Comparison of ENCODE assay signal across 1 cellular context in the genomic region with DNA sequence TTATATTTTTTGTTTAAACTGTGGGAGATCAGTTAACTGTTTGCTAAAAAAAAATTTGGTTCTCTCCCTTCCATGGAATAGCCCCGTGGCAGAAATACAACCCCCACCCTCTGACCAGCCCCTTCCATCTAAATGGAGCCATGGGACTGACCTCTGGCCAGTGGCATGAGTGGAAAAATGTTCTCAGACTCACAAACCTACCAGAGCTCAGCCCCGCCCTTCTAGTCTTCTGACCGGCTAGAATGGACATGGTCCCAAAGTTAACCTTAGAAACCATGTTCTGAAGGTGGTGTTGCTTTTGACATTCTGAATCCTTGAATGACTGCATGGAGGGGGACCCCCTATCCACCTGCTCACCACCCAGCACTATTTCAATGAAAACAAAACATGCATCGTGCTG.
TF ChIP-seq lines count a peak whose summit lies in the region.

No MANE protein-coding gene starts in this region.

TF ChIP-seq in IMR-90, 13 proteins besides CTCF, POLR2A, EP300 and RAD21:
- no peak for TF ChIP-seq FOS (IDR thresholded peaks at IDR 0.05; ENCODE audit: low read depth, low read length)
- TF ChIP-seq, protein P1, sequence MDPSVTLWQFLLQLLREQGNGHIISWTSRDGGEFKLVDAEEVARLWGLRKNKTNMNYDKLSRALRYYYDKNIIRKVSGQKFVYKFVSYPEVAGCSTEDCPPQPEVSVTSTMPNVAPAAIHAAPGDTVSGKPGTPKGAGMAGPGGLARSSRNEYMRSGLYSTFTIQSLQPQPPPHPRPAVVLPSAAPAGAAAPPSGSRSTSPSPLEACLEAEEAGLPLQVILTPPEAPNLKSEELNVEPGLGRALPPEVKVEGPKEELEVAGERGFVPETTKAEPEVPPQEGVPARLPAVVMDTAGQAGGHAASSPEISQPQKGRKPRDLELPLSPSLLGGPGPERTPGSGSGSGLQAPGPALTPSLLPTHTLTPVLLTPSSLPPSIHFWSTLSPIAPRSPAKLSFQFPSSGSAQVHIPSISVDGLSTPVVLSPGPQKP (IDR thresholded peaks at IDR 0.05; ENCODE audit: borderline replicate concordance, low read depth, low read length): no peak
- no peak for TF ChIP-seq CEBPB (IDR thresholded peaks at IDR 0.05; ENCODE audit: low read depth, low read length)
- TF ChIP-seq MAFK (IDR thresholded peaks at IDR 0.05; ENCODE audit: low read depth, low read length): no peak
- TF ChIP-seq CHD1 (IDR thresholded peaks at IDR 0.05; ENCODE audit: low read depth, low read length): no peak
- no peak for TF ChIP-seq NFE2L2 (IDR thresholded peaks at IDR 0.05; ENCODE audit: low read depth, low read length)
- no peak for TF ChIP-seq MAZ (IDR thresholded peaks at IDR 0.05; ENCODE audit: borderline replicate concordance, low read depth, low read length)
- TF ChIP-seq RCOR1 (IDR thresholded peaks at IDR 0.05; ENCODE audit: insufficient replicate concordance, low read length): no peak
- no peak for TF ChIP-seq MXI1 (IDR thresholded peaks at IDR 0.05; ENCODE audit: borderline replicate concordance, low read depth, low read length)
- TF ChIP-seq, protein P2, sequence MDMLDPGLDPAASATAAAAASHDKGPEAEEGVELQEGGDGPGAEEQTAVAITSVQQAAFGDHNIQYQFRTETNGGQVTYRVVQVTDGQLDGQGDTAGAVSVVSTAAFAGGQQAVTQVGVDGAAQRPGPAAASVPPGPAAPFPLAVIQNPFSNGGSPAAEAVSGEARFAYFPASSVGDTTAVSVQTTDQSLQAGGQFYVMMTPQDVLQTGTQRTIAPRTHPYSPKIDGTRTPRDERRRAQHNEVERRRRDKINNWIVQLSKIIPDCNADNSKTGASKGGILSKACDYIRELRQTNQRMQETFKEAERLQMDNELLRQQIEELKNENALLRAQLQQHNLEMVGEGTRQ (IDR thresholded peaks at IDR 0.05; ENCODE audit: low read depth, low read length): no peak
